15 cellular contexts compared by ENCODE assay signal in the genomic region with DNA sequence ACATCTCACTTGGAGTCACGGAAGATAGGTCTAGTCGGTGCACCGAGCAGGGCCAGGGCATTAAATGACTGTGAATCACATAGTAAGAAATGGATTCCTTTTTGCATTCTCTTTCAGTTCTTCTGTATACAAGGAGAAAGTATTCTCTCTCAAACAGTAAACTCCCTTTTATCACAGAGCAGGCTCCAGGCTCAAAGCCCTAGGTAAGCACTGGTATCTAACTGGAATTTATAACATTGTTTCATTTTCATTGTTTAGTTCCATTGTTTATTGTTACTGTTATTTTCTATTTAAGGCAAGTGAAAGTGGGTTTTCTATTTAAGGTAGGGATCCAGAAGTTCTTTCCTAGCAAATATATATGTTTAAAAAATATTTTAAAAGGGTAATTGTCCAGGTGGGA. TPM values are rescaled to one million over a fixed set of nuclear protein-coding genes. Genes with fewer than 3 reads are reported as not detected.
DNase-seq lines count a peak whose midpoint lies in the region; ATAC-seq and TF ChIP-seq lines count a peak whose summit lies in the region.
"Had no signal": no experiment of that assay in that cellular context is flagged by ENCODE, and none has a peak within 500 bp of the region (broad histone marks: within the 10 kb centered on the region; RNA-seq: fewer than 3 reads in every experiment).

No MANE protein-coding gene starts in this region.

- ATAC-seq in activated CD8-positive, alpha-beta T cell treated with anti-CD3 and anti-CD28 coated beads, Interleukin-2, amount 10 ng/mL, durations not matched to agents 7 days and 5 days, result no peak
- no peak for ATAC-seq in activated CD8-positive, alpha-beta T cell treated with anti-CD3 and anti-CD28 coated beads for 36 hours
- no peak for ATAC-seq in activated T-helper 17 cell treated with anti-CD3 and anti-CD28 coated beads, Interleukin-2, amount 50 U/mL, for 72 hours (replicated peaks)
- no peak for ATAC-seq in lower lobe of right lung
- no peak for ATAC-seq in HG02870 (IDR thresholded peaks at IDR 0.05; ENCODE audit: unreplicated experiment)
- no peak for ATAC-seq in HG03175 (IDR thresholded peaks at IDR 0.05; ENCODE audit: unreplicated experiment)

- POLR2A ChIA-PET in activated CD8-positive, alpha-beta T cell treated with anti-CD3 and anti-CD28 coated beads, Interleukin-2, amount 10 ng/mL, durations not matched to agents 7 days and 5 days (lab: Charles Lee), result interaction anchor here (1.7 kb wide), 1 partner anchor 44 kb away, joined by 4 read pairs; a partner anchor contains a TSS
- POLR2A ChIA-PET in activated CD8-positive, alpha-beta T cell treated with anti-CD3 and anti-CD28 coated beads for 36 hours (lab: Charles Lee), result no interaction called here

- H3K27me3 ChIP-seq in lower lobe of right lung (ENCODE audit: low read depth) (peaks cover 5% of the 10 kb centered on the region), thyroid gland (no peaks in the 10 kb centered on the region)

- no peak overlapping the region for H3K27ac Mint-ChIP-seq in activated CD8-positive, alpha-beta T cell treated with anti-CD3 and anti-CD28 coated beads, Interleukin-2, amount 10 ng/mL, durations not matched to agents 7 days and 5 days
- no peak overlapping the region for H3K27ac Mint-ChIP-seq in activated CD8-positive, alpha-beta T cell treated with anti-CD3 and anti-CD28 coated beads for 36 hours
- no peak overlapping the region for H3K27ac Mint-ChIP-seq in activated T-helper 17 cell treated with anti-CD3 and anti-CD28 coated beads, Interleukin-2, amount 50 U/mL, for 72 hours

- H3K27ac ChIP-seq in lower lobe of right lung, result peak overlapping the region; percentile 80
- H3K27ac ChIP-seq in thyroid gland, result peak overlapping the region; percentile 88 to 95 (median 88)

- no peak for DNase-seq in activated CD8-positive, alpha-beta T cell treated with anti-CD3 and anti-CD28 coated beads, Interleukin-2, amount 10 ng/mL, durations not matched to agents 7 days and 5 days
- DNase-seq in activated CD8-positive, alpha-beta T cell treated with anti-CD3 and anti-CD28 coated beads for 36 hours, result no peak
- DNase-seq in lower lobe of right lung (no peak), thyroid gland (no peak), AML-193 (lab: John Stamatoyannopoulos, UW) (no peak)
- DNase-seq: activated CD8-positive, alpha-beta memory T cell treated with anti-CD3 and anti-CD28 coated beads, Interleukin-2, amount 50 U/mL, for 4 hours; aorta; DMS153; KBM-7; natural killer cell; NCI-H774; small intestine had no signal

- peaks cover 22% of the 10 kb centered on the region for H3K27me3 Mint-ChIP-seq in activated CD8-positive, alpha-beta T cell treated with anti-CD3 and anti-CD28 coated beads, Interleukin-2, amount 10 ng/mL, durations not matched to agents 7 days and 5 days (ENCODE audit: low read depth)
- peaks cover 16% of the 10 kb centered on the region for H3K27me3 Mint-ChIP-seq in activated CD8-positive, alpha-beta T cell treated with anti-CD3 and anti-CD28 coated beads for 36 hours
- H3K27me3 Mint-ChIP-seq in activated T-helper 17 cell treated with anti-CD3 and anti-CD28 coated beads, Interleukin-2, amount 50 U/mL, for 72 hours, result no peaks in the 10 kb centered on the region

- no peak for TF ChIP-seq CTCF in activated CD8-positive, alpha-beta T cell treated with anti-CD3 and anti-CD28 coated beads for 36 hours (IDR thresholded peaks at IDR 0.05)
- TF ChIP-seq CTCF in lower lobe of right lung (IDR thresholded peaks at IDR 0.05), result no peak
- no peak for TF ChIP-seq CTCF in thyroid gland (IDR thresholded peaks at IDR 0.05)

- H3K9me3 ChIP-seq in lower lobe of right lung, result no peaks in the 10 kb centered on the region
- H3K9me3 ChIP-seq in thyroid gland, result no peaks in the 10 kb centered on the region

- CTCF ChIA-PET in activated CD8-positive, alpha-beta T cell treated with anti-CD3 and anti-CD28 coated beads, Interleukin-2, amount 10 ng/mL, durations not matched to agents 7 days and 5 days (lab: Charles Lee), result no interaction called here
- CTCF ChIA-PET in activated CD8-positive, alpha-beta T cell treated with anti-CD3 and anti-CD28 coated beads for 36 hours (lab: Charles Lee), result interaction anchor here (1.2 to 2.4 kb wide), 2 partner anchors 8 to 85 kb away, joined by 3 to 6 read pairs; no protein-coding TSS in a partner anchor

- H3K4me1 ChIP-seq in lower lobe of right lung (peaks cover 8% of the 10 kb centered on the region), thyroid gland (peaks cover 10 to 13% of the 10 kb centered on the region in 2 donors)

- intact Hi-C loops in activated CD8-positive, alpha-beta T cell treated with anti-CD3 and anti-CD28 coated beads for 36 hours (cut with micrococcal nuclease), result no loop called here
- intact Hi-C loops in lower lobe of right lung (cut with DNase I), result no loop called here
- intact Hi-C loops in thyroid gland (cut with DNase I), result no loop called here

- peak overlapping the region; percentile 67 for H3K4me3 ChIP-seq in lower lobe of right lung
- H3K4me3 ChIP-seq in thyroid gland (replicated peaks in 1 of 3), result peak overlapping the region in 2 of 3 donors; percentile 66 to 70

- H3K4me3 Mint-ChIP-seq in activated CD8-positive, alpha-beta T cell treated with anti-CD3 and anti-CD28 coated beads, Interleukin-2, amount 10 ng/mL, durations not matched to agents 7 days and 5 days, result peak overlapping the region; percentile 46
- no peak overlapping the region for H3K4me3 Mint-ChIP-seq in activated CD8-positive, alpha-beta T cell treated with anti-CD3 and anti-CD28 coated beads for 36 hours
- H3K4me3 Mint-ChIP-seq in activated T-helper 17 cell treated with anti-CD3 and anti-CD28 coated beads, Interleukin-2, amount 50 U/mL, for 72 hours, result peak overlapping the region; percentile 81

- no peaks in the 10 kb centered on the region for H3K9me3 Mint-ChIP-seq in activated CD8-positive, alpha-beta T cell treated with anti-CD3 and anti-CD28 coated beads, Interleukin-2, amount 10 ng/mL, durations not matched to agents 7 days and 5 days (ENCODE audit: insufficient read depth)
- no peaks in the 10 kb centered on the region for H3K9me3 Mint-ChIP-seq in activated CD8-positive, alpha-beta T cell treated with anti-CD3 and anti-CD28 coated beads for 36 hours
- no peaks in the 10 kb centered on the region for H3K9me3 Mint-ChIP-seq in activated T-helper 17 cell treated with anti-CD3 and anti-CD28 coated beads, Interleukin-2, amount 50 U/mL, for 72 hours
- H3K9me3 Mint-ChIP-seq: natural killer cell had no signal

- 30 to 51% methylated on average over 3 of the region's 3 CpGs for WGBS in thyroid gland, 2 donors

- TF ChIP-seq POLR2A in thyroid gland (IDR thresholded peaks at IDR 0.05), result no peak

- H3K36me3 ChIP-seq in lower lobe of right lung, result no peaks in the 10 kb centered on the region
- no peaks in the 10 kb centered on the region for H3K36me3 ChIP-seq in thyroid gland

- peaks cover 31% of the 10 kb centered on the region for H3K4me1 Mint-ChIP-seq in activated CD8-positive, alpha-beta T cell treated with anti-CD3 and anti-CD28 coated beads, Interleukin-2, amount 10 ng/mL, durations not matched to agents 7 days and 5 days (ENCODE audit: low read depth)
- H3K4me1 Mint-ChIP-seq in activated CD8-positive, alpha-beta T cell treated with anti-CD3 and anti-CD28 coated beads for 36 hours (ENCODE audit: low read depth), result peaks cover 23% of the 10 kb centered on the region
- H3K4me1 Mint-ChIP-seq in activated T-helper 17 cell treated with anti-CD3 and anti-CD28 coated beads, Interleukin-2, amount 50 U/mL, for 72 hours, result peaks cover 15% of the 10 kb centered on the region

- peaks cover 6% of the 10 kb centered on the region for H3K36me3 Mint-ChIP-seq in activated CD8-positive, alpha-beta T cell treated with anti-CD3 and anti-CD28 coated beads, Interleukin-2, amount 10 ng/mL, durations not matched to agents 7 days and 5 days (ENCODE audit: low read depth)
- H3K36me3 Mint-ChIP-seq in activated CD8-positive, alpha-beta T cell treated with anti-CD3 and anti-CD28 coated beads for 36 hours (ENCODE audit: low read depth), result no peaks in the 10 kb centered on the region
- H3K36me3 Mint-ChIP-seq in activated T-helper 17 cell treated with anti-CD3 and anti-CD28 coated beads, Interleukin-2, amount 50 U/mL, for 72 hours (ENCODE audit: low read depth), result no peaks in the 10 kb centered on the region
- H3K36me3 Mint-ChIP-seq: natural killer cell had no signal

RNA-seq across cellular contexts. Expression of a gene that starts 44.1 kb away (rescaled TPM):
- 100 to 1,000 TPM; 131 to 147 TPM for total RNA-seq in activated CD8-positive, alpha-beta T cell treated with anti-CD3 and anti-CD28 coated beads, Interleukin-2, amount 10 ng/mL, durations not matched to agents 7 days and 5 days
- 100 to 1,000 TPM; 108 to 112 TPM for total RNA-seq in activated CD8-positive, alpha-beta T cell treated with anti-CD3 and anti-CD28 coated beads for 36 hours
- 100 to 1,000 TPM; 104 to 110 TPM for total RNA-seq in activated T-helper 17 cell treated with anti-CD3 and anti-CD28 coated beads, Interleukin-2, amount 50 U/mL, for 72 hours
- 4.3 TPM for total RNA-seq in lower lobe of right lung
- total RNA-seq in thyroid gland, result 1 to 10 TPM; 1.8 to 5.9 (median 3.2) TPM

Comparison
In these comparisons a context has a peak if more than half of its experiments do, and no peak if none do; other contexts are left out.
1. RNA of a gene that starts 44.1 kb away (total RNA-seq): 131 to 147 TPM in activated CD8-positive, alpha-beta T cell treated with anti-CD3 and anti-CD28 coated beads, Interleukin-2, amount 10 ng/mL, durations not matched to agents 7 days and 5 days, 108 to 112 TPM in activated CD8-positive, alpha-beta T cell treated with anti-CD3 and anti-CD28 coated beads for 36 hours and 104 to 110 TPM in activated T-helper 17 cell treated with anti-CD3 and anti-CD28 coated beads, Interleukin-2, amount 50 U/mL, for 72 hours; 4.3 TPM in lower lobe of right lung (single experiment) and 1.8 to 5.9 TPM in thyroid gland; every median in the first group is over 10 times any median in the second.